In genomic region chr19:55390461-55390880, GRCh38 we compare ENCODE assay signal across 1 cellular context.
TF ChIP-seq lines count a peak whose summit lies in the region.

No MANE protein-coding gene starts in this region.

TF ChIP-seq in endothelial cell of umbilical vein, 7 proteins besides CTCF, POLR2A, EP300 and RAD21:
- TF ChIP-seq FOS (IDR thresholded peaks at IDR 0.05; ENCODE audit: borderline replicate concordance, insufficient read depth, low read length), result no peak
- TF ChIP-seq GATA2 (IDR thresholded peaks at IDR 0.05; ENCODE audit: insufficient read depth, insufficient read length, low read depth, low read length), result no peak
- TF ChIP-seq POLR2AphosphoS5 (IDR thresholded peaks at IDR 0.05; ENCODE audit: insufficient read depth, low read depth, low read length), result no peak
- TF ChIP-seq MAX (IDR thresholded peaks at IDR 0.05; ENCODE audit: insufficient read depth, insufficient read length), result no peak
- TF ChIP-seq JUN (IDR thresholded peaks at IDR 0.05; ENCODE audit: borderline replicate concordance, insufficient read depth, insufficient read length, low read depth), result no peak
- TF ChIP-seq MYC (IDR thresholded peaks at IDR 0.05; ENCODE audit: low read depth, low read length), result no peak
- no peak for TF ChIP-seq EZH2 (IDR thresholded peaks at IDR 0.05; ENCODE audit: borderline replicate concordance, low read depth, low read length, severe bottlenecking)
